Comparison of ENCODE assay signal across 17 cellular contexts in genomic region chr11:70539360-70540095, GRCh38.
DNase-seq lines count a peak whose midpoint lies in the region; ATAC-seq and TF ChIP-seq lines count a peak whose summit lies in the region.
"Had no signal": no experiment of that assay in that cellular context is flagged by ENCODE, and none has a peak within 500 bp of the region (broad histone marks: within the 10 kb centered on the region; RNA-seq: fewer than 3 reads in every experiment).

No MANE protein-coding gene starts in this region.

- H3K4me1 Mint-ChIP-seq in natural killer cell treated with Interleukin-12 subunit alpha and Interleukin-12 subunit beta and Interleukin-15 and Interleukin-18, amount 100 ng/mL, for 72 hours (ENCODE audit: low read depth in 2 of 2) = no peaks in the 10 kb centered on the region
- no peaks in the 10 kb centered on the region for H3K4me1 Mint-ChIP-seq in natural killer cell

- no peak for TF ChIP-seq CTCF in natural killer cell (IDR thresholded peaks at IDR 0.05)
- TF ChIP-seq CTCF in mucosa of descending colon (IDR thresholded peaks at IDR 0.05) = no peak
- TF ChIP-seq CTCF in PC-3 (conservative IDR thresholded peaks at IDR 0.05; ENCODE audit: low read depth, low read length) = no peak

- H3K36me3 ChIP-seq in mucosa of descending colon (ENCODE audit: low read depth) (no peaks in the 10 kb centered on the region), PC-3 (ENCODE audit: low read depth, low read length) (no peaks in the 10 kb centered on the region)
- H3K36me3 ChIP-seq: Peyer's patch had no signal

- H3K4me1 ChIP-seq in mucosa of descending colon (ENCODE audit: low read depth) = peaks cover 4% of the 10 kb centered on the region
- no peaks in the 10 kb centered on the region; the same call in 1 of the 2 replicates for H3K4me1 ChIP-seq in PC-3 (ENCODE audit: insufficient read depth, low read length)
- H3K4me1 ChIP-seq: A549, Peyer's patch had no signal

- H3K4me3 Mint-ChIP-seq in natural killer cell treated with Interleukin-12 subunit alpha and Interleukin-12 subunit beta and Interleukin-15 and Interleukin-18, amount 100 ng/mL, for 72 hours = no peak overlapping the region
- no peak overlapping the region for H3K4me3 Mint-ChIP-seq in natural killer cell
- H3K4me3 Mint-ChIP-seq: HFFc6 had no signal

- no peak overlapping the region for H3K9ac ChIP-seq in PC-3 (ENCODE audit: low read length)

- H3K27ac ChIP-seq in PC-3 (ENCODE audit: low read length) = no peak overlapping the region
- H3K27ac ChIP-seq: A549, Peyer's patch had no signal

- no peaks in the 10 kb centered on the region for H3K79me2 ChIP-seq in PC-3 (ENCODE audit: low read length)

- peaks cover 3 to 8% of the 10 kb centered on the region in 2 donors for H3K27me3 Mint-ChIP-seq in natural killer cell treated with Interleukin-12 subunit alpha and Interleukin-12 subunit beta and Interleukin-15 and Interleukin-18, amount 100 ng/mL, for 72 hours
- peaks cover 0 to 5% of the 10 kb centered on the region in 2 donors for H3K27me3 Mint-ChIP-seq in natural killer cell (ENCODE audit: low read depth in 2 of 2)

- H3K9me3 ChIP-seq in mucosa of descending colon (no peaks in the 10 kb centered on the region), PC-3 (ENCODE audit: low read length) (no peaks in the 10 kb centered on the region)
- H3K9me3 ChIP-seq: A549 had no signal

- no peaks in the 10 kb centered on the region for H3K27me3 ChIP-seq in PC-3 (ENCODE audit: low read length)
- H3K27me3 ChIP-seq: Peyer's patch had no signal

- no peaks in the 10 kb centered on the region for H4K20me1 ChIP-seq in PC-3 (ENCODE audit: low read length)

- H3K27ac Mint-ChIP-seq in natural killer cell treated with Interleukin-12 subunit alpha and Interleukin-12 subunit beta and Interleukin-15 and Interleukin-18, amount 100 ng/mL, for 72 hours = no peak overlapping the region
- no peak overlapping the region for H3K27ac Mint-ChIP-seq in natural killer cell
- H3K27ac Mint-ChIP-seq: HFFc6 had no signal

- CTCF ChIA-PET in PC-3 (lab: Charles Lee) = no interaction called here

- intact Hi-C loops in natural killer cell (cut with micrococcal nuclease) = no loop called here
- intact Hi-C loops in mucosa of descending colon (cut with DNase I, micrococcal nuclease) = no loop called here
- intact Hi-C loops in PC-3 (cut with micrococcal nuclease) = no loop called here

- no peak overlapping the region for H2AFZ ChIP-seq in PC-3 (ENCODE audit: low read length)

- H3K9me2 ChIP-seq in PC-3 (replicated peaks; ENCODE audit: low read length) = no peaks in the 10 kb centered on the region

- no peaks in the 10 kb centered on the region for H3K9me3 Mint-ChIP-seq in natural killer cell treated with Interleukin-12 subunit alpha and Interleukin-12 subunit beta and Interleukin-15 and Interleukin-18, amount 100 ng/mL, for 72 hours
- no peaks in the 10 kb centered on the region for H3K9me3 Mint-ChIP-seq in natural killer cell

- BruUV-seq in PC-3 (replicated peaks; lab: Mats Ljungman, UMichigan) = no TSS peak

- H3K36me3 Mint-ChIP-seq in natural killer cell treated with Interleukin-12 subunit alpha and Interleukin-12 subunit beta and Interleukin-15 and Interleukin-18, amount 100 ng/mL, for 72 hours = no peaks in the 10 kb centered on the region
- H3K36me3 Mint-ChIP-seq in natural killer cell = no peaks in the 10 kb centered on the region

- H3K4me3 ChIP-seq in mucosa of descending colon = no peak overlapping the region
- no peak overlapping the region for H3K4me3 ChIP-seq in PC-3 (ENCODE audit: low read length)
- H3K4me3 ChIP-seq: A549, Peyer's patch had no signal

- POLR2A ChIA-PET in PC-3 (lab: Charles Lee; ENCODE audit: unreplicated experiment) = no interaction called here

- ATAC-seq in natural killer cell treated with Interleukin-12 subunit alpha and Interleukin-12 subunit beta and Interleukin-15 and Interleukin-18, amount 100 ng/mL, for 72 hours = no peak
- ATAC-seq in natural killer cell = no peak
- ATAC-seq in mucosa of descending colon = no peak
- no peak for ATAC-seq in HG02678 (IDR thresholded peaks at IDR 0.05; ENCODE audit: unreplicated experiment)
- no peak for ATAC-seq in PC-3
- no peak for ATAC-seq in HG03280 (IDR thresholded peaks at IDR 0.05; ENCODE audit: unreplicated experiment)
- ATAC-seq: A549 had no signal

- DNase-seq in natural killer cell treated with Interleukin-12 subunit alpha and Interleukin-12 subunit beta and Interleukin-15 and Interleukin-18, amount 100 ng/mL, for 72 hours (ENCODE audit: low spot score) = peak; percentile 41
- DNase-seq in natural killer cell (no peak), glomerular visceral epithelial cell (ENCODE audit: extremely low spot score) (peak; percentile 64), mucosa of descending colon (peak in 2 of 3 donors; percentile 6 to 31), DMS53 (lab: John Stamatoyannopoulos, UW) (no peak), PC-3 (no peak)
- DNase-seq: C1 segment of cervical spinal cord, DMS79 treated with DMSO at 0.1 percent for 48 hours, HFFc6, KBM-7, NCI-H1105 treated with DMSO at 0.1 percent for 48 hours, NCI-H1694 treated with DMSO at 0.1 percent for 48 hours, SHP77 treated with DMSO at 0.1 percent for 48 hours had no signal

- no peak overlapping the region for H3K4me2 ChIP-seq in PC-3 (ENCODE audit: low read length)
- H3K4me2 ChIP-seq: A549 had no signal

- no peaks in the 10 kb centered on the region for H3F3A ChIP-seq in PC-3 (ENCODE audit: low read length, unreplicated experiment)

Comparison
In these comparisons a context has a peak if more than half of its experiments do, and no peak if none do; other contexts are left out.
1. DNase-seq: peak in natural killer cell treated with Interleukin-12 subunit alpha and Interleukin-12 subunit beta and Interleukin-15 and Interleukin-18, amount 100 ng/mL, for 72 hours (single experiment), glomerular visceral epithelial cell (single experiment) and mucosa of descending colon (2 of 3); none in natural killer cell (single experiment), DMS53 (single experiment) and PC-3 (single experiment).